2 cellular contexts compared by ENCODE assay signal in the genomic region with DNA sequence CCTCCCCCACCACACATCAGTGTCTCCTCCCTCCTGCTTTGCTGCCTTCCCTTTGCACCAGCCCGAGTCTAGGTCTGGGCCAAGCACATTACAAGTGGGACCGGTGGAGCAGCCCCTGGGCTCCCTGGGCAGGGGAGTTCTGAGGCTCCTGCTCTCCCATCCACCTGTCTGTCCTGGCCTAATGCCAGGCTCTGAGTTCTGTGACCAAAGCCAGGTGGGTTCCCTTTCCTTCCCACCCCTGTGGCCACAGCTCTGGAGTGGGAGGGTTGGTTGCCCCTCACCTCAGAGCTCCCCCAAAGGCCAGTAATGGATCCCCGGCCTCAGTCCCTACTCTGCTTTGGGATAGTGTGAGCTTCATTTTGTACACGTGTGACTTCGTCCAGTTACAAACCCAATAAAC.
TF ChIP-seq lines count a peak whose summit lies in the region.

No MANE protein-coding gene starts in this region.

TF ChIP-seq in IMR-90, 13 proteins besides CTCF, POLR2A, EP300 and RAD21:
- no peak for TF ChIP-seq ELK1 (IDR thresholded peaks at IDR 0.05; ENCODE audit: borderline replicate concordance, low read depth, low read length)
- TF ChIP-seq RFX5 (IDR thresholded peaks at IDR 0.05; ENCODE audit: low read depth, low read length), result no peak
- TF ChIP-seq USF2 (IDR thresholded peaks at IDR 0.05; ENCODE audit: low read depth, low read length), result no peak
- TF ChIP-seq MAZ (IDR thresholded peaks at IDR 0.05; ENCODE audit: borderline replicate concordance, low read depth, low read length), result no peak
- TF ChIP-seq NFE2L2 (IDR thresholded peaks at IDR 0.05; ENCODE audit: low read depth, low read length), result no peak
- TF ChIP-seq SMC3 (IDR thresholded peaks at IDR 0.05; ENCODE audit: low read depth, low read length), result no peak
- TF ChIP-seq MAFK (IDR thresholded peaks at IDR 0.05; ENCODE audit: low read depth, low read length), result no peak
- no peak for TF ChIP-seq RCOR1 (IDR thresholded peaks at IDR 0.05; ENCODE audit: insufficient replicate concordance, low read length)
- TF ChIP-seq CEBPB (IDR thresholded peaks at IDR 0.05; ENCODE audit: low read depth, low read length), result no peak
- no peak for TF ChIP-seq MXI1 (IDR thresholded peaks at IDR 0.05; ENCODE audit: borderline replicate concordance, low read depth, low read length)

TF ChIP-seq in HEK293T, 16 proteins besides CTCF, POLR2A, EP300 and RAD21:
- no peak for TF ChIP-seq ARNT (IDR thresholded peaks at IDR 0.05)
- TF ChIP-seq TARDBP (IDR thresholded peaks at IDR 0.05), result no peak
- TF ChIP-seq FOXK2 (IDR thresholded peaks at IDR 0.05), result no peak
- TF ChIP-seq SUZ12 (IDR thresholded peaks at IDR 0.05), result no peak
- no peak for TF ChIP-seq PKNOX1 (IDR thresholded peaks at IDR 0.05)
- TF ChIP-seq BHLHE40 (IDR thresholded peaks at IDR 0.05; ENCODE audit: borderline replicate concordance), result no peak
- TF ChIP-seq HDGF (IDR thresholded peaks at IDR 0.05; ENCODE audit: borderline replicate concordance), result no peak
- no peak for TF ChIP-seq CTBP1 (IDR thresholded peaks at IDR 0.05; ENCODE audit: borderline replicate concordance)
- no peak for TF ChIP-seq NFRKB (IDR thresholded peaks at IDR 0.05)
TF ChIP-seq in HEK293T: peak in this region for 0.
